1 cellular context compared by ENCODE assay signal in the genomic region with DNA sequence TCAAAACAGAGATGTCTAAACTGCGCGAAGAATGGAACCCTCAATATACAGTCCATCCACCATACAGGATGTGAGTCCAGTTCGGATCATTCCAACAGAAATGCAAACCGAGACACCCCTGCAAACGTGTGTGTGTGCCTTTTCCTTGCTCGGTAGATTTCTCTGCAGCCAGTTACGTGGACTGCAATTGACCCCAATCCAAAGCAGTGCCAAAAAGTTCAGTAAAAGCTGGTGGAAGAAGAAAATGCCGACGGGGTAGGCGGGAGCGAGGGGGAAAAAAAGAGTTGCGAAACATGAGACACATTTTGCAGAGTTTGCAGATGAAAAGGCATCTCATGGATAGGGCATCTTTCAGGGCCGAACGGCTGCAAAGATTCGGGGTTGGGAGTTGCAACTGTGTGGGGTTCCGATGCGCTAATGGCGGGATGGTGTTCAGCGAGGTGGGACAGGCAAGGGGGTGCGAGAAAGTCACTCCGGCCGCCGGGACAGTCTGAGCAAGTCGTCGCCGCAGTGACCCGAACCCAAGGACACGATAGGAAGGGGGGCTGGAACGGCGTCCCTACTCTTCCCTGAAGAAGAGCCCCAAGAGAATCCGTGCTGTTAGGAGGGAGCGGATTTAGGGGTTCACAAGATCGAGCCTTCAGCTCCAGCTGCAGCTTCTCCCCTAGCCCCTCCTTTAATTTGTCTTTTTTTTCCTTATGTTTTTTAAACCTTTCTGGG.
TF ChIP-seq lines count a peak whose summit lies in the region.

No MANE protein-coding gene starts in this region.

TF ChIP-seq in GM23338, 12 proteins besides CTCF, POLR2A, EP300 and RAD21 (continued from another document):
- TF ChIP-seq, protein P1, sequence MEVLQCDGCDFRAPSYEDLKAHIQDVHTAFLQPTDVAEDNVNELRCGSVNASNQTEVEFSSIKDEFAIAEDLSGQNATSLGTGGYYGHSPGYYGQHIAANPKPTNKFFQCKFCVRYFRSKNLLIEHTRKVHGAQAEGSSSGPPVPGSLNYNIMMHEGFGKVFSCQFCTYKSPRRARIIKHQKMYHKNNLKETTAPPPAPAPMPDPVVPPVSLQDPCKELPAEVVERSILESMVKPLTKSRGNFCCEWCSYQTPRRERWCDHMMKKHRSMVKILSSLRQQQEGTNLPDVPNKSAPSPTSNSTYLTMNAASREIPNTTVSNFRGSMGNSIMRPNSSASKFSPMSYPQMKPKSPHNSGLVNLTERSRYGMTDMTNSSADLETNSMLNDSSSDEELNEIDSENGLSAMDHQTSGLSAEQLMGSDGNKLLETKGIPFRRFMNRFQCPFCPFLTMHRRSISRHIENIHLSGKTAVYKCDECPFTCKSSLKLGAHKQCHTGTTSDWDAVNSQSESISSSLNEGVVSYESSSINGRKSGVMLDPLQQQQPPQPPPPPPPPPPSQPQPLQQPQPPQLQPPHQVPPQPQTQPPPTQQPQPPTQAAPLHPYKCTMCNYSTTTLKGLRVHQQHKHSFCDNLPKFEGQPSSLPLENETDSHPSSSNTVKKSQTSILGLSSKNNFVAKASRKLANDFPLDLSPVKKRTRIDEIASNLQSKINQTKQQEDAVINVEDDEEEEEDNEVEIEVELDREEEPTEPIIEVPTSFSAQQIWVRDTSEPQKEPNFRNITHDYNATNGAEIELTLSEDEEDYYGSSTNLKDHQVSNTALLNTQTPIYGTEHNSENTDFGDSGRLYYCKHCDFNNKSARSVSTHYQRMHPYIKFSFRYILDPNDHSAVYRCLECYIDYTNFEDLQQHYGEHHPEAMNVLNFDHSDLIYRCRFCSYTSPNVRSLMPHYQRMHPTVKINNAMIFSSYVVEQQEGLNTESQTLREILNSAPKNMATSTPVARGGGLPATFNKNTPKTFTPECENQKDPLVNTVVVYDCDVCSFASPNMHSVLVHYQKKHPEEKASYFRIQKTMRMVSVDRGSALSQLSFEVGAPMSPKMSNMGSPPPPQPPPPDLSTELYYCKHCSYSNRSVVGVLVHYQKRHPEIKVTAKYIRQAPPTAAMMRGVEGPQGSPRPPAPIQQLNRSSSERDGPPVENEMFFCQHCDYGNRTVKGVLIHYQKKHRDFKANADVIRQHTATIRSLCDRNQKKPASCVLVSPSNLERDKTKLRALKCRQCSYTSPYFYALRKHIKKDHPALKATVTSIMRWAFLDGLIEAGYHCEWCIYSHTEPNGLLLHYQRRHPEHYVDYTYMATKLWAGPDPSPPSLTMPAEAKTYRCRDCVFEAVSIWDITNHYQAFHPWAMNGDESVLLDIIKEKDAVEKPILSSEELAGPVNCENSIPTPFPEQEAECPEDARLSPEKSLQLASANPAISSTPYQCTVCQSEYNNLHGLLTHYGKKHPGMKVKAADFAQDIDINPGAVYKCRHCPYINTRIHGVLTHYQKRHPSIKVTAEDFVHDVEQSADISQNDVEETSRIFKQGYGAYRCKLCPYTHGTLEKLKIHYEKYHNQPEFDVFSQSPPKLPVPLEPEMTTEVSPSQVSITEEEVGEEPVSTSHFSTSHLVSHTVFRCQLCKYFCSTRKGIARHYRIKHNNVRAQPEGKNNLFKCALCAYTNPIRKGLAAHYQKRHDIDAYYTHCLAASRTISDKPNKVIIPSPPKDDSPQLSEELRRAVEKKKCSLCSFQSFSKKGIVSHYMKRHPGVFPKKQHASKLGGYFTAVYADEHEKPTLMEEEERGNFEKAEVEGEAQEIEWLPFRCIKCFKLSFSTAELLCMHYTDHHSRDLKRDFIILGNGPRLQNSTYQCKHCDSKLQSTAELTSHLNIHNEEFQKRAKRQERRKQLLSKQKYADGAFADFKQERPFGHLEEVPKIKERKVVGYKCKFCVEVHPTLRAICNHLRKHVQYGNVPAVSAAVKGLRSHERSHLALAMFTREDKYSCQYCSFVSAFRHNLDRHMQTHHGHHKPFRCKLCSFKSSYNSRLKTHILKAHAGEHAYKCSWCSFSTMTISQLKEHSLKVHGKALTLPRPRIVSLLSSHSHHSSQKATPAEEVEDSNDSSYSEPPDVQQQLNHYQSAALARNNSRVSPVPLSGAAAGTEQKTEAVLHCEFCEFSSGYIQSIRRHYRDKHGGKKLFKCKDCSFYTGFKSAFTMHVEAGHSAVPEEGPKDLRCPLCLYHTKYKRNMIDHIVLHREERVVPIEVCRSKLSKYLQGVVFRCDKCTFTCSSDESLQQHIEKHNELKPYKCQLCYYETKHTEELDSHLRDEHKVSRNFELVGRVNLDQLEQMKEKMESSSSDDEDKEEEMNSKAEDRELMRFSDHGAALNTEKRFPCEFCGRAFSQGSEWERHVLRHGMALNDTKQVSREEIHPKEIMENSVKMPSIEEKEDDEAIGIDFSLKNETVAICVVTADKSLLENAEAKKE (CRISPR knock-in tag; IDR thresholded peaks at IDR 0.05): no peak
- TF ChIP-seq EZH2 (IDR thresholded peaks at IDR 0.05; ENCODE audit: low read depth, unreplicated experiment): peak; percentile 98
- TF ChIP-seq JUNB (IDR thresholded peaks at IDR 0.05; ENCODE audit: unreplicated experiment): no peak
